16 cellular contexts compared by ENCODE assay signal in the genomic region with DNA sequence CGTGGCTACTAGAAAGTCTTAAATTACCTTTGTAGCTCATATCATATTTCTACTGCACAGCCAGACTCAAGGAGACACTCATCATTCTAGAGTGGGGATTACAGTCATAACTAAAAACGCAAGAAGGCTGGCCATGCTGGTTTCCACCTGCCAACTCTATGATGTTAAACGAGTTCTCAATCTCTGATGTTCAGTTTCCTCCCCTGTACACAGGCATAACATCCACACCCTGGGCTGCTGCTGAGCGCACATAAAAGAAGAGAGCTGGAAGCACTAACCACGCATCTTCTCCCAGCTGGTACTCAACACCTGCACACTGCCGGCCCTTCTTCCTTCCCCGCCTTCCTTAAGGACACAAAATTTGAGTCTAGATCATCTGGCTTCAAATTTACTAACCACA.
DNase-seq lines count a peak whose midpoint lies in the region; ATAC-seq and TF ChIP-seq lines count a peak whose summit lies in the region.
"Had no signal": no experiment of that assay in that cellular context is flagged by ENCODE, and none has a peak within 500 bp of the region (broad histone marks: within the 10 kb centered on the region; RNA-seq: fewer than 3 reads in every experiment).

No MANE protein-coding gene starts in this region.

- H3K36me3 Mint-ChIP-seq in Caco-2 (ENCODE audit: insufficient read depth, unreplicated experiment), result peaks cover 16% of the 10 kb centered on the region
- H3K36me3 Mint-ChIP-seq: activated naive CD8-positive, alpha-beta T cell treated with anti-CD3 and anti-CD28 coated beads, Interleukin-2, amount 10 ng/mL, durations not matched to agents 7 days and 5 days had no signal

- intact Hi-C loops in left ventricle myocardium inferior (cut with micrococcal nuclease), result no loop called here
- intact Hi-C loops in cardiac septum (cut with DNase I), result no loop called here
- intact Hi-C loops in tibial artery (cut with DNase I; ENCODE audit: low total_unique reads), result no loop called here
- intact Hi-C loops in Caco-2 (cut with micrococcal nuclease; ENCODE audit: unreplicated experiment), result no loop called here

- no peak overlapping the region for H3K4me3 Mint-ChIP-seq in Caco-2 (ENCODE audit: unreplicated experiment)
- H3K4me3 Mint-ChIP-seq: activated naive CD8-positive, alpha-beta T cell treated with anti-CD3 and anti-CD28 coated beads, Interleukin-2, amount 10 ng/mL, durations not matched to agents 7 days and 5 days; neural crest cell had no signal

- WGBS in gastroesophageal sphincter (ENCODE audit: low coverage in 1 of 2), 2 donors, result 64 to 69% methylated on average over 5 to 6 of the region's 7 CpGs

- H3K4me3 ChIP-seq in left ventricle myocardium inferior, result no peak overlapping the region
- peak overlapping the region; percentile 40 to 41 for H3K4me3 ChIP-seq in gastroesophageal sphincter
- H3K4me3 ChIP-seq in tibial artery, result peak overlapping the region in 1 of 2 donors; percentile 12
- no peak overlapping the region for H3K4me3 ChIP-seq in Caco-2 (ENCODE audit: low read depth, low read length)
- H3K4me3 ChIP-seq: hepatocyte, SJSA1, testis had no signal

- POLR2A ChIA-PET in HEK293T (lab: Yijun Ruan, JAX) (no interaction called here), Caco-2 (lab: Charles Lee) (no interaction called here)

- no peaks in the 10 kb centered on the region for H3K9me3 Mint-ChIP-seq in Caco-2 (ENCODE audit: unreplicated experiment)
- H3K9me3 Mint-ChIP-seq: activated naive CD8-positive, alpha-beta T cell treated with anti-CD3 and anti-CD28 coated beads, Interleukin-2, amount 10 ng/mL, durations not matched to agents 7 days and 5 days; neural crest cell had no signal

- H3K27ac Mint-ChIP-seq in Caco-2 (ENCODE audit: unreplicated experiment), result no peak overlapping the region
- H3K27ac Mint-ChIP-seq: activated naive CD8-positive, alpha-beta T cell treated with anti-CD3 and anti-CD28 coated beads, Interleukin-2, amount 10 ng/mL, durations not matched to agents 7 days and 5 days had no signal

- TF ChIP-seq POLR2A in gastroesophageal sphincter (IDR thresholded peaks at IDR 0.05), result no peak

- DNase-seq in left ventricle myocardium inferior (no peak), cardiac septum (ENCODE audit: low spot score) (no peak), NCI-H510A (lab: John Stamatoyannopoulos, UW) (peak; percentile 80), tibial artery (no peak), NCI-H526 treated with DMSO at 0.1 percent for 48 hours (lab: John Stamatoyannopoulos, UW) (no peak), HEK293T (ENCODE audit: extremely low spot score) (no peak), Caco-2 (no peak)
- DNase-seq: activated naive CD8-positive, alpha-beta T cell treated with anti-CD3 and anti-CD28 coated beads, Interleukin-2, amount 10 ng/mL, durations not matched to agents 7 days and 5 days; effector CD8-positive, alpha-beta T cell; NCI-H2171 treated with DMSO at 0.1 percent for 48 hours; testis had no signal

- H3K27me3 ChIP-seq in left ventricle myocardium inferior (ENCODE audit: low read depth), result no peaks in the 10 kb centered on the region
- H3K27me3 ChIP-seq in gastroesophageal sphincter, result no peaks in the 10 kb centered on the region
- no peaks in the 10 kb centered on the region for H3K27me3 ChIP-seq in tibial artery
- H3K27me3 ChIP-seq in Caco-2 (replicated peaks; ENCODE audit: control insufficient read depth, insufficient read depth, low read length), result no peaks in the 10 kb centered on the region
- H3K27me3 ChIP-seq: hepatocyte, testis had no signal

- H3K4me1 ChIP-seq in left ventricle myocardium inferior (peaks cover 91% of the 10 kb centered on the region), gastroesophageal sphincter (peaks cover 10 to 97% (median 12%) of the 10 kb centered on the region in 3 donors), tibial artery (peaks cover 0 to 100% (median 75%) of the 10 kb centered on the region in 4 donors), Caco-2 (peaks cover 46% of the 10 kb centered on the region)
- H3K4me1 ChIP-seq: SJSA1 had no signal

- H3K4me1 Mint-ChIP-seq in Caco-2 (ENCODE audit: low read depth, unreplicated experiment), result peaks cover 35% of the 10 kb centered on the region

- H3K36me3 ChIP-seq in left ventricle myocardium inferior (peaks cover 5% of the 10 kb centered on the region), gastroesophageal sphincter (no peaks in the 10 kb centered on the region), tibial artery (peaks cover 0 to 7% (median 0%) of the 10 kb centered on the region in 3 donors), Caco-2 (ENCODE audit: control insufficient read depth, insufficient read depth, low read length) (no peaks in the 10 kb centered on the region)
- H3K36me3 ChIP-seq: SJSA1 had no signal

- peak; percentile 16 for ATAC-seq in gastroesophageal sphincter
- ATAC-seq: HCT116 had no signal

- H3K27ac ChIP-seq in left ventricle myocardium inferior (replicated peaks) (peak overlapping the region; percentile 87), gastroesophageal sphincter (peak overlapping the region; percentile 84 to 100 (median 94)), tibial artery (peak overlapping the region; percentile 82 to 89)
- H3K27ac ChIP-seq: SJSA1, testis had no signal

- CTCF ChIA-PET in HEK293T (lab: Yijun Ruan, JAX), result no interaction called here
- CTCF ChIA-PET in Caco-2 (lab: Charles Lee), result no interaction called here

- TF ChIP-seq CTCF in left ventricle myocardium inferior (IDR thresholded peaks at IDR 0.05; ENCODE audit: borderline replicate concordance) (no peak), gastroesophageal sphincter (IDR thresholded peaks at IDR 0.05) (no peak), tibial artery (IDR thresholded peaks at IDR 0.05) (no peak), Caco-2 (IDR thresholded peaks at IDR 0.05; ENCODE audit: insufficient read depth in 1 of 2, low read depth in 1 of 2, low read length in 1 of 2, severe bottlenecking in 1 of 2, unreplicated experiment in 1 of 2) (no peak)

- no peaks in the 10 kb centered on the region for H3K9me3 ChIP-seq in left ventricle myocardium inferior (replicated peaks)
- H3K9me3 ChIP-seq in gastroesophageal sphincter, result no peaks in the 10 kb centered on the region
- no peaks in the 10 kb centered on the region for H3K9me3 ChIP-seq in tibial artery
- H3K9me3 ChIP-seq in Caco-2, result no peaks in the 10 kb centered on the region
- H3K9me3 ChIP-seq: SJSA1, testis had no signal

- H3K27me3 Mint-ChIP-seq in Caco-2 (ENCODE audit: insufficient read depth, unreplicated experiment), result no peaks in the 10 kb centered on the region

- no TSS peak for BruUV-seq in Caco-2 (replicated peaks; lab: Mats Ljungman, UMichigan)

- TF ChIP-seq EP300 in gastroesophageal sphincter (IDR thresholded peaks at IDR 0.05), result no peak

TF ChIP-seq in HEK293T, 16 proteins besides CTCF, POLR2A, EP300 and RAD21:
- TF ChIP-seq FOXM1 (IDR thresholded peaks at IDR 0.05; ENCODE audit: borderline replicate concordance) (no peak), LEF1 (IDR thresholded peaks at IDR 0.05; ENCODE audit: borderline replicate concordance) (no peak), FOXA1 (IDR thresholded peaks at IDR 0.05) (no peak), SUZ12 (IDR thresholded peaks at IDR 0.05) (no peak)

Comparison
In these comparisons a context has a peak if more than half of its experiments do, and no peak if none do; other contexts are left out.
1. H3K4me3 ChIP-seq: peak in gastroesophageal sphincter (2 of 2); none in left ventricle myocardium inferior (single experiment) and Caco-2 (single experiment).
2. Peak in every context shown above with its lines, with median percentiles within 50 percentile points of each other: H3K27ac ChIP-seq.